ENCODE assay signal across 1 cellular context in genomic region chr15:34794590-34795206, GRCh38.
TF ChIP-seq lines count a peak whose summit lies in the region.

No MANE protein-coding gene starts in this region.

TF ChIP-seq in SK-N-SH, 30 proteins besides CTCF, POLR2A, EP300 and RAD21 (continued from another document):
- TF ChIP-seq IRF3 (IDR thresholded peaks at IDR 0.05; ENCODE audit: low read depth, low read length) (no peak), YY1 (IDR thresholded peaks at IDR 0.05; ENCODE audit: low read depth) (no peak), TCF12 (IDR thresholded peaks at IDR 0.05) (no peak)
- TF ChIP-seq, protein P1, sequence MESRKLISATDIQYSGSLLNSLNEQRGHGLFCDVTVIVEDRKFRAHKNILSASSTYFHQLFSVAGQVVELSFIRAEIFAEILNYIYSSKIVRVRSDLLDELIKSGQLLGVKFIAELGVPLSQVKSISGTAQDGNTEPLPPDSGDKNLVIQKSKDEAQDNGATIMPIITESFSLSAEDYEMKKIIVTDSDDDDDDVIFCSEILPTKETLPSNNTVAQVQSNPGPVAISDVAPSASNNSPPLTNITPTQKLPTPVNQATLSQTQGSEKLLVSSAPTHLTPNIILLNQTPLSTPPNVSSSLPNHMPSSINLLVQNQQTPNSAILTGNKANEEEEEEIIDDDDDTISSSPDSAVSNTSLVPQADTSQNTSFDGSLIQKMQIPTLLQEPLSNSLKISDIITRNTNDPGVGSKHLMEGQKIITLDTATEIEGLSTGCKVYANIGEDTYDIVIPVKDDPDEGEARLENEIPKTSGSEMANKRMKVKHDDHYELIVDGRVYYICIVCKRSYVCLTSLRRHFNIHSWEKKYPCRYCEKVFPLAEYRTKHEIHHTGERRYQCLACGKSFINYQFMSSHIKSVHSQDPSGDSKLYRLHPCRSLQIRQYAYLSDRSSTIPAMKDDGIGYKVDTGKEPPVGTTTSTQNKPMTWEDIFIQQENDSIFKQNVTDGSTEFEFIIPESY (IDR thresholded peaks at IDR 0.05; ENCODE audit: borderline replicate concordance, low read depth) = no peak
